Comparison of ENCODE assay signal across 15 cellular contexts in genomic region chr10:106044511-106044910, GRCh38.
DNase-seq lines count a peak whose midpoint lies in the region; ATAC-seq and TF ChIP-seq lines count a peak whose summit lies in the region.
"Had no signal": no experiment of that assay in that cellular context is flagged by ENCODE, and none has a peak within 500 bp of the region (broad histone marks: within the 10 kb centered on the region; RNA-seq: fewer than 3 reads in every experiment).

No MANE protein-coding gene starts in this region.

- H3K36me3 ChIP-seq in breast epithelium = no peaks in the 10 kb centered on the region
- H3K36me3 ChIP-seq in mesenchymal stem cell (ENCODE audit: control insufficient read depth in 1 of 2, insufficient read depth in 2 of 2, low read depth in 1 of 2, low read length in 2 of 2) = no peaks in the 10 kb centered on the region

- H3K27ac Mint-ChIP-seq in MCF 10A (ENCODE audit: low read depth, unreplicated experiment) = peak overlapping the region; percentile 63
- no peak overlapping the region for H3K27ac Mint-ChIP-seq in activated T-cell treated with anti-CD3 and anti-CD28 coated beads, Interleukin-2, amount 50 U/mL, for 72 hours
- H3K27ac Mint-ChIP-seq: B cell had no signal

- no TSS peak for BruUV-seq in MCF 10A (replicated peaks; lab: Mats Ljungman, UMichigan)

- H3K14ac ChIP-seq in mesenchymal stem cell (ENCODE audit: low read length in 2 of 2) = no peak overlapping the region

- H3K4me2 ChIP-seq in mesenchymal stem cell (ENCODE audit: low read length, poor library complexity, severe bottlenecking) = no peak overlapping the region
- H3K4me2 ChIP-seq: KMS-11 had no signal

- no peaks in the 10 kb centered on the region for H3K36me3 Mint-ChIP-seq in MCF 10A (ENCODE audit: insufficient read depth, unreplicated experiment)
- H3K36me3 Mint-ChIP-seq in activated T-cell treated with anti-CD3 and anti-CD28 coated beads, Interleukin-2, amount 50 U/mL, for 72 hours (ENCODE audit: insufficient read depth in 2 of 2) = no peaks in the 10 kb centered on the region

- H3K9me3 ChIP-seq in breast epithelium = no peaks in the 10 kb centered on the region
- H3K9me3 ChIP-seq in mesenchymal stem cell (ENCODE audit: control insufficient read depth, low read length) = no peaks in the 10 kb centered on the region
- H3K9me3 ChIP-seq: Caco-2 had no signal

- no peak for ATAC-seq in GM19324 (IDR thresholded peaks at IDR 0.05; ENCODE audit: low FRiP score, unreplicated experiment)
- no peak for ATAC-seq in activated T-cell treated with anti-CD3 and anti-CD28 coated beads, Interleukin-2, amount 50 U/mL, for 72 hours (replicated peaks in 1 of 2)

- H3K27ac ChIP-seq in breast epithelium (no peak overlapping the region), mesenchymal stem cell (ENCODE audit: low read length, poor library complexity, severe bottlenecking) (no peak overlapping the region)
- H3K27ac ChIP-seq: KMS-11 had no signal

- intact Hi-C loops in MCF 10A (cut with micrococcal nuclease) = no loop called here
- intact Hi-C loops in breast epithelium (cut with DNase I; ENCODE audit: low total_unique reads) = no loop called here

- H4K91ac ChIP-seq in mesenchymal stem cell (ENCODE audit: low read length) = no peak overlapping the region

- peak overlapping the region; percentile 81 for H3K9ac ChIP-seq in mesenchymal stem cell (ENCODE audit: low read length)
- H3K9ac ChIP-seq: KMS-11 had no signal

- no peak overlapping the region for H3K18ac ChIP-seq in mesenchymal stem cell (ENCODE audit: low read depth in 1 of 2, low read length in 2 of 2)

- peaks cover 5% of the 10 kb centered on the region for H3K4me1 Mint-ChIP-seq in MCF 10A (ENCODE audit: insufficient read depth, unreplicated experiment)
- no peaks in the 10 kb centered on the region for H3K4me1 Mint-ChIP-seq in activated T-cell treated with anti-CD3 and anti-CD28 coated beads, Interleukin-2, amount 50 U/mL, for 72 hours (ENCODE audit: low read depth)
- H3K4me1 Mint-ChIP-seq: B cell had no signal

- no peaks in the 10 kb centered on the region for H3K79me1 ChIP-seq in mesenchymal stem cell (replicated peaks; ENCODE audit: low read length, poor library complexity, severe bottlenecking)

- no peak for TF ChIP-seq CTCF in MCF 10A (IDR thresholded peaks at IDR 0.05; ENCODE audit: unreplicated experiment)
- no peak for TF ChIP-seq CTCF in breast epithelium (IDR thresholded peaks at IDR 0.05)

- H3K27me3 Mint-ChIP-seq in MCF 10A (ENCODE audit: insufficient read depth, unreplicated experiment) = no peaks in the 10 kb centered on the region
- H3K27me3 Mint-ChIP-seq in activated T-cell treated with anti-CD3 and anti-CD28 coated beads, Interleukin-2, amount 50 U/mL, for 72 hours (ENCODE audit: low read depth) = no peaks in the 10 kb centered on the region
- H3K27me3 Mint-ChIP-seq: B cell had no signal

- no peak overlapping the region for H2BK120ac ChIP-seq in mesenchymal stem cell (ENCODE audit: low read depth, low read length)

- CTCF ChIA-PET in MCF 10A (lab: Yijun Ruan, JAX) = no interaction called here

- H3K4me1 ChIP-seq in breast epithelium = no peaks in the 10 kb centered on the region
- no peaks in the 10 kb centered on the region for H3K4me1 ChIP-seq in mesenchymal stem cell (ENCODE audit: control insufficient read depth, insufficient read depth, low read depth, low read length)
- H3K4me1 ChIP-seq: Caco-2 had no signal

- POLR2A ChIA-PET in MCF 10A (lab: Yijun Ruan, JAX) = no interaction called here

- H3K4me3 ChIP-seq in breast epithelium (no peak overlapping the region), mesenchymal stem cell (ENCODE audit: insufficient read depth in 1 of 2, low read depth in 1 of 2, low read length in 2 of 2) (no peak overlapping the region)

- H2BK12ac ChIP-seq in mesenchymal stem cell (ENCODE audit: low read length in 2 of 2) = no peak overlapping the region

- no peak for TF ChIP-seq POLR2A in breast epithelium (IDR thresholded peaks at IDR 0.05)

- H3K9me3 Mint-ChIP-seq in MCF 10A (ENCODE audit: unreplicated experiment) = no peaks in the 10 kb centered on the region
- peaks cover 2% of the 10 kb centered on the region in 2 donors for H3K9me3 Mint-ChIP-seq in activated T-cell treated with anti-CD3 and anti-CD28 coated beads, Interleukin-2, amount 50 U/mL, for 72 hours

- no peak overlapping the region for H4K8ac ChIP-seq in mesenchymal stem cell (ENCODE audit: low read length)

- H3K4me3 Mint-ChIP-seq in MCF 10A (ENCODE audit: unreplicated experiment) = no peak overlapping the region
- no peak overlapping the region for H3K4me3 Mint-ChIP-seq in activated T-cell treated with anti-CD3 and anti-CD28 coated beads, Interleukin-2, amount 50 U/mL, for 72 hours
- H3K4me3 Mint-ChIP-seq: B cell had no signal

- no peak overlapping the region for H2BK15ac ChIP-seq in mesenchymal stem cell (ENCODE audit: low read depth, poor library complexity, severe bottlenecking)

- no peak overlapping the region for H3K4ac ChIP-seq in mesenchymal stem cell (ENCODE audit: low read depth in 1 of 2, low read length in 2 of 2)

- no peaks in the 10 kb centered on the region for H3K27me3 ChIP-seq in breast epithelium
- H3K27me3 ChIP-seq in mesenchymal stem cell (ENCODE audit: control insufficient read depth in 1 of 2, insufficient read depth in 1 of 2, low read length in 2 of 2) = no peaks in the 10 kb centered on the region

- H2BK5ac ChIP-seq in mesenchymal stem cell (ENCODE audit: low read depth, low read length, poor library complexity, severe bottlenecking) = no peak overlapping the region

- no peak overlapping the region for H2AFZ ChIP-seq in mesenchymal stem cell (ENCODE audit: low read depth, low read length)

- no peak overlapping the region for H3K23ac ChIP-seq in mesenchymal stem cell (ENCODE audit: low read length in 2 of 2)

- DNase-seq in MCF 10A (ENCODE audit: unreplicated experiment) (no peak), breast epithelium (ENCODE audit: low spot score in 2 of 2) (no peak), SK-N-DZ (ENCODE audit: low spot score) (peak; percentile 24), mesenchymal stem cell (no peak), anterior cingulate cortex (lab: John Stamatoyannopoulos, UW) (no peak)
- DNase-seq in activated T-cell treated with anti-CD3 and anti-CD28 coated beads, Interleukin-2, amount 50 U/mL, for 72 hours = no peak
- DNase-seq: Caco-2, NCI-H1417 treated with DMSO at 0.1 percent for 48 hours, NCI-H2029, NCI-H345, NCI-H524 treated with DMSO at 0.1 percent for 48 hours, SIG-M5 had no signal

- H2AK5ac ChIP-seq in mesenchymal stem cell (ENCODE audit: low read length, severe bottlenecking) = no peak overlapping the region

- WGBS in mesenchymal stem cell = 0% methylated on average over 2 of the region's 2 CpGs
